8 cellular contexts compared by ENCODE assay signal in genomic region chr2:102166189-102166845, GRCh38. TPM values are rescaled to one million over a fixed set of nuclear protein-coding genes. Genes with fewer than 3 reads are reported as not detected.
DNase-seq lines count a peak whose midpoint lies in the region; ATAC-seq and TF ChIP-seq lines count a peak whose summit lies in the region.

No MANE protein-coding gene starts in this region.

- H3K9me3 ChIP-seq in Loucy (ENCODE audit: insufficient read depth, low read depth, low read length), result no peaks in the 10 kb centered on the region
- H3K9me3 ChIP-seq in Karpas-422 (ENCODE audit: low read length), result no peaks in the 10 kb centered on the region

- no peaks in the 10 kb centered on the region for H3K4me1 ChIP-seq in Loucy (ENCODE audit: insufficient read depth, low read length, poor library complexity, severe bottlenecking)
- no peaks in the 10 kb centered on the region for H3K4me1 ChIP-seq in Karpas-422 (ENCODE audit: low read length)

- intact Hi-C loops in dorsolateral prefrontal cortex (cut with DNase I), result loop anchor here in 1 of 2 donors (10.0 kb wide), 1 partner anchor 142 kb away; no protein-coding TSS in a partner anchor

- H3K79me2 ChIP-seq in Loucy (ENCODE audit: insufficient read depth, low read length) (no peaks in the 10 kb centered on the region), Karpas-422 (ENCODE audit: low read length) (no peaks in the 10 kb centered on the region)

- no peaks in the 10 kb centered on the region for H3F3A ChIP-seq in Loucy (ENCODE audit: low read depth)

- H3K9me2 ChIP-seq in Loucy (replicated peaks; ENCODE audit: low read depth, low read length) (no peaks in the 10 kb centered on the region), Karpas-422 (replicated peaks; ENCODE audit: insufficient read depth, low read length) (no peaks in the 10 kb centered on the region)

- H3K27me3 ChIP-seq in Loucy (ENCODE audit: insufficient read depth, low read length, poor library complexity, severe bottlenecking) (no peaks in the 10 kb centered on the region), dorsolateral prefrontal cortex (no peaks in the 10 kb centered on the region), Karpas-422 (ENCODE audit: low read length) (no peaks in the 10 kb centered on the region)

- H3K9ac ChIP-seq in Loucy (ENCODE audit: low read depth, low read length, poor library complexity, severe bottlenecking) (no peak overlapping the region), Karpas-422 (ENCODE audit: low read length) (no peak overlapping the region)

- peak; percentile 38 for TF ChIP-seq CTCF in Loucy (conservative IDR thresholded peaks at IDR 0.05; ENCODE audit: low read length)
- peak in 55 of 56 donors; percentile 9 to 78 (median 52) for TF ChIP-seq CTCF in dorsolateral prefrontal cortex (IDR thresholded peaks at IDR 0.05 in 54 of 56, conservative IDR thresholded peaks at IDR 0.05 in 2 of 56; ENCODE audit: low read depth in 1 of 56, partially characterized antibody in 56 of 56)

- H3K4me3 ChIP-seq in Loucy (ENCODE audit: low read length, poor library complexity, severe bottlenecking) (no peak overlapping the region), dorsolateral prefrontal cortex (no peak overlapping the region), Karpas-422 (ENCODE audit: low read length) (no peak overlapping the region)

- H3K4me2 ChIP-seq in Loucy (ENCODE audit: low read depth, low read length, poor library complexity, severe bottlenecking), result no peak overlapping the region
- no peak overlapping the region for H3K4me2 ChIP-seq in Karpas-422 (ENCODE audit: low read depth, low read length, poor library complexity, severe bottlenecking)

- peak; percentile 66 for DNase-seq in AG20443 (ENCODE audit: low spot score)
- DNase-seq in dorsolateral prefrontal cortex, result no peak
- DNase-seq in midbrain (lab: John Stamatoyannopoulos, UW), result peak; percentile 19
- DNase-seq in Karpas-422, result no peak
- no peak for DNase-seq in stimulated activated CD4-positive, alpha-beta T cell treated with anti-CD3 and anti-CD28 coated beads, Interleukin-4, amount 100 ng/mL, for 4 hours
- DNase-seq in cortex of kidney (lab: John Stamatoyannopoulos, UW), result no peak

- no peak overlapping the region for H2AFZ ChIP-seq in Loucy (ENCODE audit: low read length)
- H2AFZ ChIP-seq in Karpas-422 (ENCODE audit: low read length), result no peak overlapping the region

- no peak for ATAC-seq in HG03457 (IDR thresholded peaks at IDR 0.05; ENCODE audit: unreplicated experiment)

- H4K20me1 ChIP-seq in Loucy (ENCODE audit: insufficient read depth, low read length, poor library complexity, severe bottlenecking) (no peaks in the 10 kb centered on the region), Karpas-422 (ENCODE audit: insufficient read depth, low read depth, low read length) (no peaks in the 10 kb centered on the region)

- H3K27ac ChIP-seq in dorsolateral prefrontal cortex, result no peak overlapping the region
- no peak overlapping the region for H3K27ac ChIP-seq in Karpas-422 (ENCODE audit: low read length)

- H3K36me3 ChIP-seq in Loucy (ENCODE audit: insufficient read depth, low read length), result no peaks in the 10 kb centered on the region
- no peaks in the 10 kb centered on the region for H3K36me3 ChIP-seq in Karpas-422 (ENCODE audit: insufficient read depth, low read length)

RNA-seq across cellular contexts. Expression of gene IL1RL2, which starts 20.5 kb away (rescaled TPM):
- total RNA-seq in dorsolateral prefrontal cortex, result 1 to 10 TPM in 110 of 120 experiments, under 1 TPM in 10; 0.53 to 6.7 (median 2.2) TPM
- not detected in 2 replicates for total RNA-seq in Karpas-422 (2014; rRNA removed; shearing (Covaris generic); ENCODE audit: low replicate concordance)

RNA-seq across cellular contexts. Expression of gene IL1R1, which starts 23.8 kb away (rescaled TPM):
- 10 to 100 TPM in 29 of 120 experiments, 1 to 10 TPM in 91; 1.9 to 31.0 (median 6.1) TPM for total RNA-seq in dorsolateral prefrontal cortex
- not detected in 2 replicates for total RNA-seq in Karpas-422 (2014; rRNA removed; shearing (Covaris generic); ENCODE audit: low replicate concordance)

Comparison
In these comparisons a context has a peak if more than half of its experiments do, and no peak if none do; other contexts are left out.
1. DNase-seq: peak in AG20443 (single experiment) and midbrain (single experiment); none in dorsolateral prefrontal cortex (0 of 10), Karpas-422 (single experiment), stimulated activated CD4-positive, alpha-beta T cell treated with anti-CD3 and anti-CD28 coated beads, Interleukin-4, amount 100 ng/mL, for 4 hours (0 of 2) and cortex of kidney (single experiment).